In the genomic region with DNA sequence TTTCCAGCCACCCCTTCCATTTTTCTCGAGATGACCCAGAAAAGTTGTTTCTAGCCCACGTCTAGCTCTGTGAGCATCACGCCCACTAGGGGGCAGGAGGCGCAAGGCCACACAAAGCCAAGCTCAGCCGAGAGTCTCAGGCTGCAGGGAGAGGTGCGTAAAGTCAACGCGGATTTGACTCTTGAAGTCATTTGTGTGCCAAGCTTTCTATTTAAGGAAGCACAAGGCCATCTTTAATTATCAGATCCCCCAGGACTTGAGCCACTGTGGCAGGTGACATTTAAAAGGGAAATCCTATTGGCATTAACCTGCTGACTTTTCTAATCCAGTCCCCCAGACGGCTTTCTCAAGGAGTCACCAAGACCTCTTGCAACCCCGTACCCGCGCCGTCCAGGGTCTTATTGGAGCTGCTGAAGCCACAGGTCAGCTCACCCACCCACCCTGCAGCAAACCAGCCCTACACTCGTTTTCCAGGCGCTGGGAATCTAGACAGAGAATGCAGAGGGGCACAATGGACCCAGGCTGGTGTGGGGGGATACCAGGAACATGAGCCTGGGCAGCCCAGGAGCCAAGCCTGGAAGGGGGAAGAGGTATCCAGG, we compare ENCODE assay signal across 8 cellular contexts.
DNase-seq lines count a peak whose midpoint lies in the region; ATAC-seq, FAIRE-seq and TF ChIP-seq lines count a peak whose summit lies in the region.

No MANE protein-coding gene starts in this region.

- H3K4me1 ChIP-seq in A549 (peaks cover 21% of the 10 kb centered on the region), Peyer's patch (peaks cover 0 to 41% (median 35%) of the 10 kb centered on the region in 4 donors), esophagus squamous epithelium (peaks cover 18 to 52% (median 26%) of the 10 kb centered on the region in 3 donors)

- H3K36me3 ChIP-seq in Peyer's patch, result no peaks in the 10 kb centered on the region
- H3K36me3 ChIP-seq in esophagus squamous epithelium, result peaks cover 0 to 14% (median 0%) of the 10 kb centered on the region in 3 donors

- H3K27me3 ChIP-seq in Peyer's patch (no peaks in the 10 kb centered on the region), esophagus squamous epithelium (no peaks in the 10 kb centered on the region)

- no peaks in the 10 kb centered on the region for H3K9me3 Mint-ChIP-seq in activated T-cell treated with anti-CD3 and anti-CD28 coated beads, Interleukin-2, amount 50 U/mL, for 24 hours
- no peaks in the 10 kb centered on the region for H3K9me3 Mint-ChIP-seq in natural killer cell

- H3K4me1 Mint-ChIP-seq in activated T-cell treated with anti-CD3 and anti-CD28 coated beads, Interleukin-2, amount 50 U/mL, for 24 hours (ENCODE audit: low read depth), result peaks cover 74% of the 10 kb centered on the region
- peaks cover 86 to 88% of the 10 kb centered on the region in 2 donors for H3K4me1 Mint-ChIP-seq in natural killer cell

- H3K27ac ChIP-seq in A549 (peak overlapping the region in 1 of 2 experiments; percentile 85; a peak in 3 of 6 replicates), Peyer's patch (no peak overlapping the region), esophagus squamous epithelium (peak overlapping the region in 3 of 4 donors; percentile 26 to 84 (median 70))

- POLR2A ChIA-PET in A549 (lab: Yijun Ruan, JAX), result interaction anchor here (0.6 to 1.0 kb wide), 5 partner anchors 64 to 528 kb away, joined by 3 to 5 read pairs (median 3); a partner anchor contains a TSS

- H3K36me3 Mint-ChIP-seq in activated T-cell treated with anti-CD3 and anti-CD28 coated beads, Interleukin-2, amount 50 U/mL, for 24 hours (ENCODE audit: low read depth), result peaks cover 5% of the 10 kb centered on the region
- no peaks in the 10 kb centered on the region for H3K36me3 Mint-ChIP-seq in natural killer cell

- TF ChIP-seq POLR2A in A549 (IDR thresholded peaks at IDR 0.05; ENCODE audit: low read length) (no peak), Peyer's patch (IDR thresholded peaks at IDR 0.05) (no peak), esophagus squamous epithelium (IDR thresholded peaks at IDR 0.05) (no peak)

- CTCF ChIA-PET in A549 (lab: Yijun Ruan, JAX), result interaction anchor here (0.7 to 11.1 kb wide), 60 partner anchors 11 to 541 kb away, joined by 3 to 175 read pairs (median 6); a partner anchor contains a TSS

- peak overlapping the region; percentile 29 for H3K27ac Mint-ChIP-seq in activated T-cell treated with anti-CD3 and anti-CD28 coated beads, Interleukin-2, amount 50 U/mL, for 24 hours
- peak overlapping the region; percentile 92 to 98 for H3K27ac Mint-ChIP-seq in natural killer cell

- peaks cover 3% of the 10 kb centered on the region for H3K27me3 Mint-ChIP-seq in activated T-cell treated with anti-CD3 and anti-CD28 coated beads, Interleukin-2, amount 50 U/mL, for 24 hours
- no peaks in the 10 kb centered on the region for H3K27me3 Mint-ChIP-seq in natural killer cell (ENCODE audit: low read depth in 2 of 2)

- H3K4me3 Mint-ChIP-seq in activated T-cell treated with anti-CD3 and anti-CD28 coated beads, Interleukin-2, amount 50 U/mL, for 24 hours, result no peak overlapping the region
- H3K4me3 Mint-ChIP-seq in natural killer cell, result peak overlapping the region; percentile 21

- peak; percentile 96 to 98 for TF ChIP-seq RAD21 in A549 (conservative IDR thresholded peaks at IDR 0.05 in 1 of 2, IDR thresholded peaks at IDR 0.05 in 1 of 2)

- no peak for TF ChIP-seq EP300 in A549 (IDR thresholded peaks at IDR 0.05)

- H3K4me3 ChIP-seq in A549 (no peak overlapping the region), Peyer's patch (no peak overlapping the region), esophagus squamous epithelium (no peak overlapping the region)

- TF ChIP-seq CTCF in A549 (IDR thresholded peaks at IDR 0.05), result peak; percentile 94
- peak; percentile 85 to 96 (median 94) for TF ChIP-seq CTCF in Peyer's patch (IDR thresholded peaks at IDR 0.05)
- peak; percentile 87 to 97 (median 94) for TF ChIP-seq CTCF in esophagus squamous epithelium (IDR thresholded peaks at IDR 0.05)
- peak; percentile 96 for TF ChIP-seq CTCF in natural killer cell (IDR thresholded peaks at IDR 0.05)

- ATAC-seq in A549 (peak; percentile 70 to 86), GM18520 (IDR thresholded peaks at IDR 0.05; ENCODE audit: unreplicated experiment) (peak; percentile 35), natural killer cell (peak; percentile 55 to 78 (median 59))

- no peak overlapping the region for H3K4me2 ChIP-seq in A549

- H3K9me3 ChIP-seq in A549 (no peaks in the 10 kb centered on the region), Peyer's patch (no peaks in the 10 kb centered on the region), esophagus squamous epithelium (no peaks in the 10 kb centered on the region)

- no peak for FAIRE-seq in A549 (lab: Jason Lieb, UNC)

- 35% methylated on average over 15 of the region's 15 CpGs for WGBS in A549 (ENCODE audit: missing lambda C conversion rate)
- WGBS in esophagus squamous epithelium, 2 donors, result 0% methylated on average over 5 to 8 of the region's 15 CpGs

- DNase-seq in A549 (ENCODE audit: low read depth in 1 of 2, low spot score in 1 of 2), result peak; percentile 80 to 87
- peak; percentile 86 for DNase-seq in KBM-7
- DNase-seq in Peyer's patch, result peak; percentile 85 to 95 (median 87)
- DNase-seq in activated T-cell treated with anti-CD3 and anti-CD28 coated beads, Interleukin-2, amount 50 U/mL, for 24 hours, result peak; percentile 87
- peak; percentile 24 for DNase-seq in esophagus squamous epithelium (lab: John Stamatoyannopoulos, UW)
- DNase-seq in natural killer cell, result peak; percentile 78
- DNase-seq in stimulated activated CD8-positive, alpha-beta memory T cell treated with anti-CD3 and anti-CD28 coated beads, Interleukin-7, amount 100 ng/mL, for 48 hours (ENCODE audit: extremely low read depth in 1 of 2, low read depth in 1 of 2), result peak; percentile 50 to 74

- in situ Hi-C loops in KBM-7 (cut with MboI; ENCODE audit: low pct_unique_long_range_greater_than_20kb, low sequenced_read_pairs), result loop anchor here (10.0 kb wide), 1 partner anchor 117 kb away; no protein-coding TSS in a partner anchor

- intact Hi-C loops in esophagus squamous epithelium (cut with DNase I), result loop anchor here (5.0 kb wide), 2 partner anchors 64 to 109 kb away; a partner anchor contains a TSS
- intact Hi-C loops in natural killer cell (cut with micrococcal nuclease), result loop anchor here (1.0 to 5.0 kb wide), 6 partner anchors 34 to 289 kb away; a partner anchor contains a TSS

TF ChIP-seq in A549, 52 proteins besides CTCF, POLR2A, EP300 and RAD21:
- TF ChIP-seq SMC3 (IDR thresholded peaks at IDR 0.05) (peak; percentile 92), NR3C1 (IDR thresholded peaks at IDR 0.05) (no peak)

Comparison
In these comparisons a context has a peak if more than half of its experiments do, and no peak if none do; other contexts are left out.
1. DNase-seq: peak in every context shown above with its lines; median percentile 87 in Peyer's patch; 87 in activated T-cell treated with anti-CD3 and anti-CD28 coated beads, Interleukin-2, amount 50 U/mL, for 24 hours; 86 in KBM-7; 84 in A549; 78 in natural killer cell; 62 in stimulated activated CD8-positive, alpha-beta memory T cell treated with anti-CD3 and anti-CD28 coated beads, Interleukin-7, amount 100 ng/mL, for 48 hours; 24 in esophagus squamous epithelium.
2. H3K27ac ChIP-seq: peak in esophagus squamous epithelium (3 of 4); none in Peyer's patch (0 of 4).
3. Peak in every context shown above with its lines, with median percentiles within 50 percentile points of each other: ATAC-seq and CTCF ChIP-seq.